In the genomic region with DNA sequence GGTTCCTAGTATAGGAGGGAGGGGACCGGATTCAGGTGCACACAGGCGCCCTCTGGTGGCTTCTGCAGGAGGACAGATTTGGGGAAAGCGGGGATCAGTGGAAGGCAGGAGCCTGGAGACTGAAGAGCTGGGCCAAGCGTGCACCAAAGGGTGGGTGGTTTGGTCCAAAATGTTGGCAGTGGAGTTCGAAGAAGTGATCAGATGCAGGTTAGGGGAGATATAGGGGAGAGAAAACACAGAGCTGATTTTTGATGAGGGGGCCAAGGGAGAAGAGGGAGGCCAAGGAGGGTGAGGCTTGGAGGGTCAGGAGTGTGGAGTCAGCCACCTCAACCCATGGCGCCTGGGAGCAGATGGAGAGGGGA, we compare ENCODE assay signal across 8 cellular contexts. TPM values are rescaled to one million over a fixed set of nuclear protein-coding genes. Genes with fewer than 3 reads are reported as not detected.
A peak's percentile ranks its signal among the peaks of the same experiment; 100 is the strongest.
DNase-seq lines count a peak whose midpoint lies in the region; ATAC-seq and TF ChIP-seq lines count a peak whose summit lies in the region.

No MANE protein-coding gene starts in this region.

- peak overlapping the region in 8 of 59 donors; percentile 11 to 44 (median 28) for H3K4me3 ChIP-seq in dorsolateral prefrontal cortex

- H3K27me3 Mint-ChIP-seq in CD4-positive, alpha-beta T cell = no peaks in the 10 kb centered on the region
- H3K27me3 Mint-ChIP-seq in memory B cell = no peaks in the 10 kb centered on the region

- CTCF ChIA-PET in CD4-positive, alpha-beta T cell (lab: Charles Lee) = interaction anchor here (0.6 to 2.7 kb wide), 24 partner anchors 8 to 386 kb away, joined by 3 to 40 read pairs (median 4); a partner anchor contains a TSS

- POLR2A ChIA-PET in CD4-positive, alpha-beta T cell (lab: Charles Lee) = interaction anchor here (0.6 to 2.7 kb wide), 9 partner anchors 9 to 163 kb away, joined by 3 to 29 read pairs (median 3); a partner anchor contains a TSS

- H3K36me3 Mint-ChIP-seq in CD4-positive, alpha-beta T cell (ENCODE audit: low read depth) = no peaks in the 10 kb centered on the region
- H3K36me3 Mint-ChIP-seq in memory B cell = no peaks in the 10 kb centered on the region

- no peaks in the 10 kb centered on the region for H3K27me3 ChIP-seq in CD4-positive, alpha-beta T cell (ENCODE audit: control insufficient read depth, insufficient read depth, low read length)
- no peaks in the 10 kb centered on the region for H3K27me3 ChIP-seq in dorsolateral prefrontal cortex

- no peaks in the 10 kb centered on the region for H3K9me3 Mint-ChIP-seq in CD4-positive, alpha-beta T cell
- H3K9me3 Mint-ChIP-seq in memory B cell = no peaks in the 10 kb centered on the region

- peak overlapping the region; percentile 0 for H3K27ac Mint-ChIP-seq in CD4-positive, alpha-beta T cell
- H3K27ac Mint-ChIP-seq in memory B cell = peak overlapping the region; percentile 13

- intact Hi-C loops in CD4-positive, alpha-beta T cell (cut with DNase I, micrococcal nuclease) = loop anchor here (1.0 to 5.0 kb wide), 4 partner anchors 28 to 162 kb away; a partner anchor contains a TSS
- intact Hi-C loops in dorsolateral prefrontal cortex (cut with DNase I) = loop anchor here (2.0 to 10.0 kb wide), 3 partner anchors 94 to 150 kb away; a partner anchor contains a TSS

- no peak overlapping the region for H3K4me3 Mint-ChIP-seq in CD4-positive, alpha-beta T cell
- H3K4me3 Mint-ChIP-seq in memory B cell = no peak overlapping the region

- ATAC-seq in CD4-positive, alpha-beta T cell (ENCODE audit: poor library complexity) = peak; percentile 97
- peak; percentile 55 for ATAC-seq in HG03175 (IDR thresholded peaks at IDR 0.05; ENCODE audit: unreplicated experiment)
- ATAC-seq in memory B cell (ENCODE audit: low read depth) = peak; percentile 38
- ATAC-seq in GM18873 (IDR thresholded peaks at IDR 0.05; ENCODE audit: low FRiP score, unreplicated experiment) = no peak

- peak; percentile 70 to 82 (median 76) for DNase-seq in CD4-positive, alpha-beta T cell
- peak; percentile 56 for DNase-seq in NCI-H748 (lab: John Stamatoyannopoulos, UW; ENCODE audit: unreplicated experiment)
- DNase-seq in activated CD4-positive, alpha-beta T cell treated with anti-CD3 and anti-CD28 coated beads, Interleukin-2, amount 50 U/mL, for 4 hours = peak; percentile 80
- peak; percentile 71 to 92 (median 84) for DNase-seq in dorsolateral prefrontal cortex
- DNase-seq in memory B cell (ENCODE audit: low spot score in 2 of 2) = peak; percentile 63 to 66
- peak; percentile 44 for DNase-seq in stimulated activated CD8-positive, alpha-beta memory T cell treated with anti-CD3 and anti-CD28 coated beads, Interleukin-12 subunit alpha, Interleukin-12 subunit beta, amount 100 ng/mL, for 24 hours (ENCODE audit: extremely low read depth)

- H3K4me1 Mint-ChIP-seq in CD4-positive, alpha-beta T cell (ENCODE audit: low read depth) = peaks cover 7% of the 10 kb centered on the region
- H3K4me1 Mint-ChIP-seq in memory B cell = peaks cover 23% of the 10 kb centered on the region

- H3K9me3 ChIP-seq in CD4-positive, alpha-beta T cell (ENCODE audit: control insufficient read depth, low read length) = no peaks in the 10 kb centered on the region

- peak; percentile 96 for TF ChIP-seq CTCF in CD4-positive, alpha-beta T cell (IDR thresholded peaks at IDR 0.05)
- peak; percentile 71 to 93 (median 87) for TF ChIP-seq CTCF in dorsolateral prefrontal cortex (IDR thresholded peaks at IDR 0.05 in 54 of 56, conservative IDR thresholded peaks at IDR 0.05 in 2 of 56; ENCODE audit: low read depth in 1 of 56, partially characterized antibody in 56 of 56)

- no peak overlapping the region for H3K27ac ChIP-seq in CD4-positive, alpha-beta T cell (ENCODE audit: low read depth, low read length)
- H3K27ac ChIP-seq in dorsolateral prefrontal cortex = peak overlapping the region in 34 of 59 donors; percentile 12 to 59 (median 35)

RNA-seq across cellular contexts. Expression of a gene that starts 6.8 kb away (rescaled TPM):
- 10 to 100 TPM; 17.5 to 18.0 TPM for total RNA-seq in CD4-positive, alpha-beta T cell
- 10 to 100 TPM; 31.2 to 58.4 (median 45.9) TPM for total RNA-seq in dorsolateral prefrontal cortex

RNA-seq across cellular contexts. Expression of a gene that starts 16.3 kb away (rescaled TPM):
- total RNA-seq in CD4-positive, alpha-beta T cell = 1 to 10 TPM; 1.8 to 2.1 TPM
- total RNA-seq in dorsolateral prefrontal cortex = 1 to 10 TPM in 95 of 120 experiments, under 1 TPM in 20, not detected in 5; 0.36 to 6.0 (median 1.8) TPM

RNA-seq across cellular contexts. Expression of a gene that starts 28.5 kb away (rescaled TPM):
- 1 to 10 TPM; 6.7 to 7.0 TPM for total RNA-seq in CD4-positive, alpha-beta T cell
- 10 to 100 TPM in 109 of 120 experiments, 1 to 10 TPM in 11; 7.7 to 25.1 (median 13.0) TPM for total RNA-seq in dorsolateral prefrontal cortex
